ENCODE assay signal across 28 cellular contexts in genomic region chr10:129233351-129234148, GRCh38.
DNase-seq lines count a peak whose midpoint lies in the region; ATAC-seq and TF ChIP-seq lines count a peak whose summit lies in the region.
"Had no signal": no experiment of that assay in that cellular context is flagged by ENCODE, and none has a peak within 500 bp of the region (broad histone marks: within the 10 kb centered on the region; RNA-seq: fewer than 3 reads in every experiment).

No MANE protein-coding gene starts in this region.

- H3K4me3 ChIP-seq in left ventricle myocardium inferior (peak overlapping the region; percentile 25), MM.1S (ENCODE audit: low read length) (peak overlapping the region; percentile 62)
- H3K4me3 ChIP-seq: esophagus muscularis mucosa, GM12878, left lung, neural progenitor cell, suprapubic skin, upper lobe of left lung had no signal

- H3F3A ChIP-seq in MM.1S (ENCODE audit: insufficient read depth, low read length) = 0 out of 2 replicates have a peak, but pooled peaks cover 6% of the 10 kb centered on the region

- peak overlapping the region; percentile 86 for H2AFZ ChIP-seq in MM.1S (ENCODE audit: low read length)
- H2AFZ ChIP-seq: neural progenitor cell, parathyroid adenoma had no signal

- peak overlapping the region; percentile 19 for H3K27ac ChIP-seq in left ventricle myocardium inferior (replicated peaks)
- H3K27ac ChIP-seq in MM.1S (ENCODE audit: low read length) = peak overlapping the region; percentile 75
- H3K27ac ChIP-seq: esophagus muscularis mucosa, left lung, neural progenitor cell, parathyroid adenoma, suprapubic skin, upper lobe of left lung had no signal

- no peaks in the 10 kb centered on the region for H3K4me1 Mint-ChIP-seq in effector memory CD8-positive, alpha-beta T cell (ENCODE audit: low read depth in 2 of 2)

- TF ChIP-seq CTCF in left ventricle myocardium inferior (IDR thresholded peaks at IDR 0.05; ENCODE audit: borderline replicate concordance) (no peak), MM.1S (IDR thresholded peaks at IDR 0.05; ENCODE audit: low read length) (peak; percentile 26)

- H3K27me3 Mint-ChIP-seq in effector memory CD8-positive, alpha-beta T cell = no peaks in the 10 kb centered on the region
- H3K27me3 Mint-ChIP-seq: activated T-cell treated with anti-CD3 and anti-CD28 coated beads, Interleukin-2, amount 50 U/mL, for 24 hours had no signal

- H3K27ac Mint-ChIP-seq in effector memory CD8-positive, alpha-beta T cell = peak overlapping the region; percentile 32 to 54
- H3K27ac Mint-ChIP-seq: activated T-cell treated with anti-CD3 and anti-CD28 coated beads, Interleukin-2, amount 50 U/mL, for 24 hours; neural progenitor cell had no signal

- H3K79me2 ChIP-seq in MM.1S (ENCODE audit: low read length) = no peaks in the 10 kb centered on the region
- H3K79me2 ChIP-seq: parathyroid adenoma had no signal

- H3K27me3 ChIP-seq in left ventricle myocardium inferior (ENCODE audit: low read depth) = no peaks in the 10 kb centered on the region
- H3K27me3 ChIP-seq in MM.1S (replicated peaks; ENCODE audit: insufficient read depth, low read length) = no peaks in the 10 kb centered on the region
- H3K27me3 ChIP-seq: left lung, neural progenitor cell, suprapubic skin, upper lobe of left lung had no signal

- H3K4me2 ChIP-seq in MM.1S (ENCODE audit: low read depth, low read length) = peak overlapping the region; percentile 88
- H3K4me2 ChIP-seq: neural progenitor cell had no signal

- H3K9me3 ChIP-seq in left ventricle myocardium inferior (replicated peaks) = no peaks in the 10 kb centered on the region
- no peaks in the 10 kb centered on the region for H3K9me3 ChIP-seq in MM.1S (replicated peaks; ENCODE audit: insufficient read depth, low read length)
- H3K9me3 ChIP-seq: esophagus muscularis mucosa, left lung, suprapubic skin, upper lobe of left lung had no signal

- no peak for DNase-seq in left ventricle myocardium inferior
- DNase-seq in Right ventricle myocardium superior = no peak
- DNase-seq in MM.1S = peak; percentile 81
- DNase-seq in effector memory CD8-positive, alpha-beta T cell = no peak
- DNase-seq in ecto neural progenitor cell (ENCODE audit: low spot score) = no peak
- DNase-seq: activated CD4-positive, alpha-beta T cell treated with anti-CD3 and anti-CD28 coated beads for 4 hours; activated T-cell treated with anti-CD3 and anti-CD28 coated beads, Interleukin-2, amount 50 U/mL, for 24 hours; DMS153; foreskin fibroblast; H7; Kasumi-1; left lung; NCI-H187 treated with DMSO at 0.1 percent for 48 hours; NCI-H2171 treated with DMSO at 0.1 percent for 48 hours; NCI-H524; PC-3; SHP77; small intestine; stimulated activated naive CD4-positive, alpha-beta T cell treated with Interleukin-2 at 50 U/mL for 16 hours; upper lobe of left lung had no signal

- ATAC-seq in Right ventricle myocardium superior (ENCODE audit: poor library complexity) = no peak
- ATAC-seq in effector memory CD8-positive, alpha-beta T cell (replicated peaks) = no peak
- ATAC-seq in HG02623 (IDR thresholded peaks at IDR 0.05; ENCODE audit: unreplicated experiment) = no peak
- no peak for ATAC-seq in HG03521 (IDR thresholded peaks at IDR 0.05; ENCODE audit: unreplicated experiment)
- no peak for ATAC-seq in HG03354 (IDR thresholded peaks at IDR 0.05; ENCODE audit: poor library complexity, severe bottlenecking, unreplicated experiment)
- ATAC-seq: GM12878, left lung, PC-3 had no signal

- H3K36me3 Mint-ChIP-seq in effector memory CD8-positive, alpha-beta T cell (ENCODE audit: insufficient read depth) = no peaks in the 10 kb centered on the region
- H3K36me3 Mint-ChIP-seq: neural progenitor cell had no signal

- H3K4me3 Mint-ChIP-seq in effector memory CD8-positive, alpha-beta T cell = peak overlapping the region; percentile 59 to 62
- H3K4me3 Mint-ChIP-seq: activated T-cell treated with anti-CD3 and anti-CD28 coated beads, Interleukin-2, amount 50 U/mL, for 24 hours; neural progenitor cell had no signal

- H3K4me1 ChIP-seq in left ventricle myocardium inferior (no peaks in the 10 kb centered on the region), MM.1S (ENCODE audit: low read length) (peaks cover 17% of the 10 kb centered on the region)
- H3K4me1 ChIP-seq: esophagus muscularis mucosa, left lung, neural progenitor cell, parathyroid adenoma, suprapubic skin, upper lobe of left lung had no signal

- H3K9me2 ChIP-seq in MM.1S (replicated peaks; ENCODE audit: insufficient read depth, low read length) = no peaks in the 10 kb centered on the region

- no peaks in the 10 kb centered on the region for H4K20me1 ChIP-seq in MM.1S (ENCODE audit: insufficient read depth, low read length)

- H3K36me3 ChIP-seq in left ventricle myocardium inferior (no peaks in the 10 kb centered on the region), MM.1S (replicated peaks; ENCODE audit: insufficient read depth, low read length) (no peaks in the 10 kb centered on the region)
- H3K36me3 ChIP-seq: esophagus muscularis mucosa, left lung, neural progenitor cell, suprapubic skin, upper lobe of left lung had no signal

- H3K9me3 Mint-ChIP-seq in effector memory CD8-positive, alpha-beta T cell = no peaks in the 10 kb centered on the region
- H3K9me3 Mint-ChIP-seq: activated T-cell treated with anti-CD3 and anti-CD28 coated beads, Interleukin-2, amount 50 U/mL, for 24 hours; neural progenitor cell had no signal

- peak overlapping the region; percentile 68 for H3K9ac ChIP-seq in MM.1S (ENCODE audit: low read length)
- H3K9ac ChIP-seq: neural progenitor cell, parathyroid adenoma had no signal

- intact Hi-C loops in left ventricle myocardium inferior (cut with micrococcal nuclease) (no loop called here), Right ventricle myocardium superior (cut with DNase I) (no loop called here)
